24 cellular contexts compared by ENCODE assay signal in genomic region chr7:141126107-141126506, GRCh38. TPM values are rescaled to one million over a fixed set of nuclear protein-coding genes. Genes with fewer than 3 reads are reported as not detected.
A peak's percentile ranks its signal among the peaks of the same experiment; 100 is the strongest.
DNase-seq lines count a peak whose midpoint lies in the region; ATAC-seq, FAIRE-seq and TF ChIP-seq lines count a peak whose summit lies in the region.
"Had no signal": no experiment of that assay in that cellular context is flagged by ENCODE, and none has a peak within 500 bp of the region (broad histone marks: within the 10 kb centered on the region; RNA-seq: fewer than 3 reads in every experiment).

No MANE protein-coding gene starts in this region.

- H3K4me2 ChIP-seq in IMR-90 (ENCODE audit: low read depth, low read length) (no peak overlapping the region), H1 (ENCODE audit: insufficient read depth in 1 of 2, low read depth in 2 of 2, low read length in 2 of 2) (no peak overlapping the region), PC-3 (ENCODE audit: low read length) (no peak overlapping the region)
- H3K4me2 ChIP-seq: BLaER1 had no signal

- H2AK5ac ChIP-seq in IMR-90 (ENCODE audit: low read depth, low read length) (no peak overlapping the region), H1 (ENCODE audit: low read depth, low read length) (no peak overlapping the region; the same call in 1 of the 2 replicates)

- TF ChIP-seq EP300 in H1 (IDR thresholded peaks at IDR 0.05; ENCODE audit: borderline replicate concordance in 1 of 2, low read depth in 2 of 2, low read length in 2 of 2) = no peak

- H2AFZ ChIP-seq in IMR-90 (replicated peaks; ENCODE audit: low read length, poor library complexity) (no peak overlapping the region), H1 (ENCODE audit: low read length) (no peak overlapping the region), PC-3 (ENCODE audit: low read length) (no peak overlapping the region)

- no peak for FAIRE-seq in H1 (lab: Jason Lieb, UNC)
- FAIRE-seq: A204.1, D721Med, G401.6, GM12891, GM19239 had no signal

- H2BK12ac ChIP-seq in H1 (ENCODE audit: low read depth, low read length) = no peak overlapping the region

- H3F3A ChIP-seq in PC-3 (ENCODE audit: low read length, unreplicated experiment) = no peaks in the 10 kb centered on the region

- H3K79me1 ChIP-seq in IMR-90 (ENCODE audit: low read depth in 1 of 2, low read length in 2 of 2) = peaks cover 0 to 5% of the 10 kb centered on the region in 2 experiments; a peak in 2 of 4 replicates
- H3K79me1 ChIP-seq in H1 (ENCODE audit: low read depth, low read length) = no peaks in the 10 kb centered on the region; the same call in 1 of the 2 replicates

- H3K18ac ChIP-seq in IMR-90 (ENCODE audit: low read depth, low read length) (no peak overlapping the region), H1 (ENCODE audit: extremely low read depth, low read length) (no peak overlapping the region)

- H3K36me3 ChIP-seq in IMR-90 (ENCODE audit: control insufficient read depth, insufficient read depth, low read length) (no peaks in the 10 kb centered on the region), H1 (ENCODE audit: control insufficient read depth in 2 of 4, insufficient read depth in 4 of 4, low read length in 3 of 4) (no peaks in the 10 kb centered on the region), PC-3 (ENCODE audit: low read depth, low read length) (no peaks in the 10 kb centered on the region)
- H3K36me3 ChIP-seq: BE2C, BLaER1 had no signal

- DNase-seq in IMR-90 = no peak
- no peak for DNase-seq in H1 (ENCODE audit: low read depth in 1 of 2, low spot score in 2 of 2)
- DNase-seq in neural crest cell (ENCODE audit: low read depth, low spot score) = no peak
- no peak for DNase-seq in activated naive CD4-positive, alpha-beta T cell treated with Interleukin-2 at 50 U/mL for 16 hours
- DNase-seq in HUDEP-2 (lab: John Stamatoyannopoulos, UW; ENCODE audit: unreplicated experiment in 76 of 76) = no peak
- no peak for DNase-seq in activated CD8-positive, alpha-beta memory T cell treated with anti-CD3 and anti-CD28 coated beads, Interleukin-2, amount 10 ng/mL, durations not matched to agents 7 days and 5 days
- no peak for DNase-seq in PC-3
- DNase-seq: 8988T; ACHN; BE2C; C1 segment of cervical spinal cord; Caco-2; Calu3; CD4-positive, CD25-positive, alpha-beta regulatory T cell; CD8-positive, alpha-beta T cell; DMS79 treated with DMSO at 0.1 percent for 48 hours; GF-D8 had no signal

- H3K4me3 Mint-ChIP-seq in neural crest cell = peak overlapping the region; percentile 65
- no peak overlapping the region for H3K4me3 Mint-ChIP-seq in activated CD8-positive, alpha-beta memory T cell treated with anti-CD3 and anti-CD28 coated beads, Interleukin-2, amount 10 ng/mL, durations not matched to agents 7 days and 5 days
- H3K4me3 Mint-ChIP-seq: CD14-positive monocyte; CD4-positive, CD25-positive, alpha-beta regulatory T cell; CD8-positive, alpha-beta T cell had no signal

- H2BK20ac ChIP-seq in IMR-90 (ENCODE audit: low read depth, low read length) (no peak overlapping the region), H1 (ENCODE audit: low read length) (no peak overlapping the region)

- H2BK15ac ChIP-seq in IMR-90 (ENCODE audit: low read depth, low read length) (no peak overlapping the region), H1 (ENCODE audit: low read length) (peak overlapping the region; percentile 73; the same call in 1 of the 2 replicates)

- peaks cover 4% of the 10 kb centered on the region for H3K36me3 Mint-ChIP-seq in neural crest cell (ENCODE audit: low read depth)
- no peaks in the 10 kb centered on the region for H3K36me3 Mint-ChIP-seq in activated CD8-positive, alpha-beta memory T cell treated with anti-CD3 and anti-CD28 coated beads, Interleukin-2, amount 10 ng/mL, durations not matched to agents 7 days and 5 days
- H3K36me3 Mint-ChIP-seq: CD14-positive monocyte; CD4-positive, CD25-positive, alpha-beta regulatory T cell; CD8-positive, alpha-beta T cell had no signal

- in situ Hi-C loops in IMR-90 (cut with MboI; ENCODE audit: low sequenced_read_pairs) = no loop called here

- H3K56ac ChIP-seq in IMR-90 (ENCODE audit: extremely low read depth, insufficient read depth, low read length) = no peak overlapping the region
- no peak overlapping the region for H3K56ac ChIP-seq in H1 (replicated peaks; ENCODE audit: insufficient read length, low read depth, low read length)

- peaks cover 0 to 15% of the 10 kb centered on the region in 2 experiments; a peak in 3 of 4 replicates for H3K79me2 ChIP-seq in H1 (ENCODE audit: control insufficient read depth in 1 of 2, insufficient read depth in 2 of 2, low read length in 2 of 2)
- H3K79me2 ChIP-seq in PC-3 (ENCODE audit: low read length) = no peaks in the 10 kb centered on the region

- H3K27ac ChIP-seq in IMR-90 (ENCODE audit: insufficient read depth, low read length) = no peak overlapping the region
- H3K27ac ChIP-seq in H1 (ENCODE audit: low read depth, low read length) = no peak overlapping the region
- H3K27ac ChIP-seq in PC-3 (ENCODE audit: low read length) = no peak overlapping the region
- H3K27ac ChIP-seq: BLaER1 had no signal

- H3K27me3 ChIP-seq in IMR-90 (ENCODE audit: control insufficient read depth, insufficient read depth, low read length) (no peaks in the 10 kb centered on the region), H1 (replicated peaks in 1 of 4; ENCODE audit: control insufficient read depth in 3 of 4, extremely low read depth in 1 of 4, insufficient read depth in 3 of 4, low read length in 3 of 4) (no peaks in the 10 kb centered on the region), PC-3 (ENCODE audit: low read length) (peaks cover 32% of the 10 kb centered on the region)
- H3K27me3 ChIP-seq: BE2C, BLaER1 had no signal

- H2BK5ac ChIP-seq in IMR-90 (ENCODE audit: low read depth, low read length, poor library complexity, severe bottlenecking) (no peak overlapping the region), H1 (ENCODE audit: low read depth, low read length) (0 out of 2 replicates have a peak overlapping the region, but pooled peaks have one; percentile 17)

- ATAC-seq in IMR-90 (ENCODE audit: low read depth) (no peak), PC-3 (no peak)
- ATAC-seq in activated CD8-positive, alpha-beta memory T cell treated with anti-CD3 and anti-CD28 coated beads, Interleukin-2, amount 10 ng/mL, durations not matched to agents 7 days and 5 days = no peak
- ATAC-seq: CD8-positive, alpha-beta T cell had no signal

- no peak overlapping the region for H3K4me3 ChIP-seq in IMR-90 (ENCODE audit: insufficient read depth, low read depth, low read length)
- no peak overlapping the region for H3K4me3 ChIP-seq in H1 (ENCODE audit: extremely low read depth in 1 of 4, insufficient read depth in 2 of 4, low read depth in 3 of 4, low read length in 4 of 4)
- no peak overlapping the region for H3K4me3 ChIP-seq in PC-3 (ENCODE audit: low read length)
- H3K4me3 ChIP-seq: BLaER1 had no signal

- H3K9me3 Mint-ChIP-seq in neural crest cell = peaks cover 4% of the 10 kb centered on the region
- H3K9me3 Mint-ChIP-seq in activated CD8-positive, alpha-beta memory T cell treated with anti-CD3 and anti-CD28 coated beads, Interleukin-2, amount 10 ng/mL, durations not matched to agents 7 days and 5 days (ENCODE audit: low read depth) = no peaks in the 10 kb centered on the region
- H3K9me3 Mint-ChIP-seq: CD8-positive, alpha-beta T cell had no signal

- H3K9me3 ChIP-seq in IMR-90 (ENCODE audit: control insufficient read depth, insufficient read depth, low read length) (peaks cover 3% of the 10 kb centered on the region; the same call in 1 of the 2 replicates), H1 (ENCODE audit: insufficient read depth in 2 of 2, low read depth in 1 of 2, low read length in 1 of 2) (no peaks in the 10 kb centered on the region), PC-3 (ENCODE audit: low read length) (no peaks in the 10 kb centered on the region)
- H3K9me3 ChIP-seq: BE2C, BLaER1, Caco-2 had no signal

- CTCF ChIA-PET in IMR-90 (lab: Yijun Ruan, JAX) (interaction anchor here (0.7 kb wide), 1 partner anchor 10 kb away, joined by 5 read pairs; no protein-coding TSS in a partner anchor), H1 (lab: Charles Lee; ENCODE audit: partially characterized antibody) (interaction anchor here (0.6 to 2.1 kb wide), 2 partner anchors 95 to 253 kb away, joined by 4 to 5 read pairs; no protein-coding TSS in a partner anchor), PC-3 (lab: Charles Lee) (no interaction called here)
- CTCF ChIA-PET in activated CD8-positive, alpha-beta memory T cell treated with anti-CD3 and anti-CD28 coated beads, Interleukin-2, amount 10 ng/mL, durations not matched to agents 7 days and 5 days (lab: Charles Lee) = no interaction called here

- no peaks in the 10 kb centered on the region for H3K27me3 Mint-ChIP-seq in neural crest cell (ENCODE audit: low read depth)
- H3K27me3 Mint-ChIP-seq in activated CD8-positive, alpha-beta memory T cell treated with anti-CD3 and anti-CD28 coated beads, Interleukin-2, amount 10 ng/mL, durations not matched to agents 7 days and 5 days = peaks cover 41% of the 10 kb centered on the region

- H2BK120ac ChIP-seq in IMR-90 (ENCODE audit: low read depth, low read length) (no peak overlapping the region), H1 (replicated peaks; ENCODE audit: low read depth, low read length) (no peak overlapping the region)

- TF ChIP-seq CTCF in IMR-90 (conservative IDR thresholded peaks at IDR 0.05; ENCODE audit: low read depth, low read length) = no peak
- no peak for TF ChIP-seq CTCF in H1 (IDR thresholded peaks at IDR 0.05; ENCODE audit: control extremely low read depth in 1 of 3, insufficient read depth in 1 of 3, low read depth in 1 of 3, low read length in 3 of 3)
- no peak for TF ChIP-seq CTCF in neural crest cell (conservative IDR thresholded peaks at IDR 0.05)
- TF ChIP-seq CTCF in PC-3 (conservative IDR thresholded peaks at IDR 0.05; ENCODE audit: low read depth, low read length) = no peak

- POLR2A ChIA-PET in IMR-90 (lab: Charles Lee; ENCODE audit: unreplicated experiment) = no interaction called here
- POLR2A ChIA-PET in H1 (lab: Charles Lee; ENCODE audit: partially characterized antibody) = interaction anchor here (1.1 kb wide), 1 partner anchor 24 kb away, joined by 3 read pairs; no protein-coding TSS in a partner anchor
- POLR2A ChIA-PET in PC-3 (lab: Charles Lee; ENCODE audit: unreplicated experiment) = no interaction called here

- H3K14ac ChIP-seq in IMR-90 (replicated peaks; ENCODE audit: low read depth, low read length) = no peak overlapping the region
- no peak overlapping the region for H3K14ac ChIP-seq in H1 (ENCODE audit: insufficient read length)

- H3K4ac ChIP-seq in IMR-90 (ENCODE audit: low read depth, low read length) (no peak overlapping the region), H1 (replicated peaks; ENCODE audit: insufficient read length, low read depth, low read length) (no peak overlapping the region)

- H3K27ac Mint-ChIP-seq in neural crest cell (ENCODE audit: unreplicated experiment) = peak overlapping the region; percentile 86
- H3K27ac Mint-ChIP-seq in activated CD8-positive, alpha-beta memory T cell treated with anti-CD3 and anti-CD28 coated beads, Interleukin-2, amount 10 ng/mL, durations not matched to agents 7 days and 5 days = no peak overlapping the region
- H3K27ac Mint-ChIP-seq: CD14-positive monocyte; CD4-positive, CD25-positive, alpha-beta regulatory T cell; CD8-positive, alpha-beta T cell had no signal

- H4K91ac ChIP-seq in IMR-90 (ENCODE audit: insufficient read depth, low read depth, low read length) (no peak overlapping the region), H1 (replicated peaks; ENCODE audit: insufficient read length, low read length) (no peak overlapping the region)

- H3K9me1 ChIP-seq in IMR-90 (ENCODE audit: insufficient read depth, low read length) = no peaks in the 10 kb centered on the region

- peaks cover 4% of the 10 kb centered on the region; the same call in 1 of the 2 replicates for H3K23me2 ChIP-seq in H1 (ENCODE audit: low read depth, low read length)

- no peak overlapping the region for H4K8ac ChIP-seq in IMR-90 (ENCODE audit: low read depth in 2 of 2, low read length in 2 of 2)
- no peak overlapping the region for H4K8ac ChIP-seq in H1 (ENCODE audit: extremely low read depth, insufficient read depth, low read length)

- BruUV-seq in IMR-90 (replicated peaks; lab: Mats Ljungman, UMichigan) = no TSS peak
- no TSS peak for BruUV-seq in PC-3 (replicated peaks; lab: Mats Ljungman, UMichigan)

- no peaks in the 10 kb centered on the region for H4K20me1 ChIP-seq in IMR-90 (ENCODE audit: insufficient read depth, low read length)
- H4K20me1 ChIP-seq in H1 (replicated peaks in 1 of 2; ENCODE audit: control insufficient read depth in 1 of 2, insufficient read depth in 2 of 2, low read length in 2 of 2) = peaks cover 0 to 2% of the 10 kb centered on the region in 2 experiments
- no peaks in the 10 kb centered on the region for H4K20me1 ChIP-seq in PC-3 (ENCODE audit: low read length)
- H4K20me1 ChIP-seq: BLaER1 had no signal

- H4K5ac ChIP-seq in IMR-90 (ENCODE audit: low read depth, low read length) (no peak overlapping the region), H1 (ENCODE audit: insufficient read length, low read depth, low read length) (no peak overlapping the region)

- no peak for TF ChIP-seq POLR2A in IMR-90 (IDR thresholded peaks at IDR 0.05; ENCODE audit: low read depth, low read length)
- TF ChIP-seq POLR2A in H1 (IDR thresholded peaks at IDR 0.05; ENCODE audit: control extremely low read depth in 1 of 2, low read depth in 2 of 2, low read length in 2 of 2) = no peak

- dilution Hi-C loops in IMR-90 (cut with HindIII; ENCODE audit: low sequenced_read_pairs, unreplicated experiment) = no loop called here

- H3K23ac ChIP-seq in IMR-90 (ENCODE audit: low read depth, low read length) = no peak overlapping the region
- no peak overlapping the region for H3K23ac ChIP-seq in H1 (ENCODE audit: insufficient read length)

- H3K4me1 Mint-ChIP-seq in neural crest cell = peaks cover 67% of the 10 kb centered on the region
- H3K4me1 Mint-ChIP-seq in activated CD8-positive, alpha-beta memory T cell treated with anti-CD3 and anti-CD28 coated beads, Interleukin-2, amount 10 ng/mL, durations not matched to agents 7 days and 5 days = no peaks in the 10 kb centered on the region
- H3K4me1 Mint-ChIP-seq: CD14-positive monocyte; CD4-positive, CD25-positive, alpha-beta regulatory T cell had no signal

- no peak for TF ChIP-seq RAD21 in IMR-90 (IDR thresholded peaks at IDR 0.05; ENCODE audit: low read length)
- TF ChIP-seq RAD21 in H1 (IDR thresholded peaks at IDR 0.05 in 1 of 2, conservative IDR thresholded peaks at IDR 0.05 in 1 of 2; ENCODE audit: low read depth in 2 of 2, low read length in 2 of 2) = no peak

- peak overlapping the region; percentile 42 for H2AK9ac ChIP-seq in IMR-90 (replicated peaks; ENCODE audit: low read depth, low read length, poor library complexity)

- 52 to 100% methylated on average over 2 of the region's 5 CpGs for WGBS in IMR-90 (ENCODE audit: extremely low coverage in 2 of 2, insufficient read length in 1 of 2), 2 experiments
- WGBS in H1 (ENCODE audit: extremely low coverage in 1 of 2, insufficient coverage in 1 of 2, insufficient read length in 1 of 2, insufficient replicate concordance in 2 of 2, low coverage in 1 of 2, low lambda C conversion rate in 2 of 2, missing lambda C conversion rate in 1 of 2), 2 experiments = 78 to 100% methylated on average over 2 to 5 of the region's 5 CpGs

- no peak overlapping the region for H3K9ac ChIP-seq in IMR-90 (ENCODE audit: low read depth, low read length)
- H3K9ac ChIP-seq in H1 (replicated peaks in 1 of 4; ENCODE audit: extremely low read depth in 1 of 4, low read depth in 3 of 4, low read length in 3 of 4) = no peak overlapping the region
- H3K9ac ChIP-seq in PC-3 (ENCODE audit: low read length) = no peak overlapping the region
- H3K9ac ChIP-seq: BLaER1 had no signal

- intact Hi-C loops in IMR-90 (cut with micrococcal nuclease) (no loop called here), PC-3 (cut with micrococcal nuclease) (no loop called here)

- H3K4me1 ChIP-seq in IMR-90 (ENCODE audit: control insufficient read depth, insufficient read depth, low read length) = no peaks in the 10 kb centered on the region
- H3K4me1 ChIP-seq in H1 (replicated peaks in 1 of 4; ENCODE audit: control insufficient read depth in 3 of 4, insufficient read depth in 4 of 4, low read length in 3 of 4) = peaks cover 0 to 4% (median under 1%) of the 10 kb centered on the region in 4 experiments; a peak in 2 of 7 replicates
- no peaks in the 10 kb centered on the region for H3K4me1 ChIP-seq in PC-3 (ENCODE audit: insufficient read depth, low read length)
- H3K4me1 ChIP-seq: BLaER1, Caco-2 had no signal

- H3K9me2 ChIP-seq in PC-3 (replicated peaks; ENCODE audit: low read length) = no peaks in the 10 kb centered on the region

RNA-seq across cellular contexts. Expression of gene TMEM178B, which starts 52.2 kb away (rescaled TPM):
- total RNA-seq in IMR-90 (2012; rRNA removed) = under 0.01 TPM in 2 replicates
- 0.05 and 0.06 TPM in 2 replicates for polyA plus RNA-seq in IMR-90 (2012; rRNA removed)
- polyA plus RNA-seq in IMR-90 (2012; cell fraction: cytosol; rRNA removed) = 0.03 and 0.20 TPM in 2 replicates
- polyA plus RNA-seq in IMR-90 (2012; cell fraction: nucleus; rRNA removed; ENCODE audit: low replicate concordance) = 0.03 and 0.13 TPM in 2 replicates
- 15.8 and 18.1 TPM in 2 replicates for total RNA-seq in H1 (2021; fragmentation: NEBNext Ultra II Directional; extraction: Animal tissue kit (Norgen Biotek cat#: 25700))
- 4.4 and 5.3 TPM in 2 replicates for polyA plus RNA-seq in H1 (2011; rRNA removed)
- polyA plus RNA-seq in H1 (2011; cell fraction: cytosol; rRNA removed) = 4.7 TPM
- 16.0 TPM for polyA plus RNA-seq in H1 (2011; cell fraction: nucleus; rRNA removed)
- polyA plus RNA-seq in H1 (2012, experiment 1 of 2) = 4.6 to 7.5 TPM (median 6.3 TPM) in 4 replicates
- polyA plus RNA-seq in H1 (2012, experiment 2 of 2) = 0.68 TPM
- polyA plus RNA-seq in H1 (2013, experiment 1 of 2) = 6.8 TPM
- polyA plus RNA-seq in H1 (2013, experiment 2 of 2) = 7.1 TPM
- polyA minus RNA-seq in H1 (2011; rRNA and poly(A)+ RNA removed) = 16.3 and 19.1 TPM in 2 replicates
- 8.8 TPM for polyA minus RNA-seq in H1 (2011; cell fraction: cytosol; rRNA and poly(A)+ RNA removed)
- polyA minus RNA-seq in H1 (2011; cell fraction: nucleus; rRNA and poly(A)+ RNA removed) = 43.7 TPM
- 19.7 and 22.1 TPM in 2 replicates for total RNA-seq in neural crest cell
- total RNA-seq in activated CD8-positive, alpha-beta memory T cell treated with anti-CD3 and anti-CD28 coated beads, Interleukin-2, amount 10 ng/mL, durations not matched to agents 7 days and 5 days = 1 to 10 TPM in 1 of 2 experiments, under 1 TPM in 1; 0.18 to 1.9 TPM
- 0.29 and 0.46 TPM in 2 replicates for total RNA-seq in PC-3 (2014; rRNA removed)
- polyA plus RNA-seq: CD14-positive monocyte; CD4-positive, CD25-positive, alpha-beta regulatory T cell had no signal

Comparison
In these comparisons a context has a peak if more than half of its experiments do, and no peak if none do; other contexts are left out.
1. CTCF ChIA-PET loops: an anchor here in IMR-90 (0.7 kb wide) and H1 (0.6 to 2.1 kb wide); none called in activated CD8-positive, alpha-beta memory T cell treated with anti-CD3 and anti-CD28 coated beads, Interleukin-2, amount 10 ng/mL, durations not matched to agents 7 days and 5 days and PC-3.